Comparison of ENCODE assay signal across 24 cellular contexts in genomic region chr19:4682417-4683200, GRCh38.
"Had no signal": no experiment of that assay in that cellular context is flagged by ENCODE, and none has a peak within 500 bp of the region (broad histone marks: within the 10 kb centered on the region; RNA-seq: fewer than 3 reads in every experiment).

No MANE protein-coding gene starts in this region.

- H3K27me3 ChIP-seq: colonic mucosa, hepatocyte, neutrophil, spleen, suprapubic skin, thyroid gland, upper lobe of left lung, vagina had no signal

- FAIRE-seq: endothelial cell of umbilical vein had no signal

- H3K79me2 ChIP-seq: hepatocyte had no signal

- H3K4me2 ChIP-seq: hepatocyte had no signal

- H3K27ac Mint-ChIP-seq: endodermal cell; naive thymus-derived CD4-positive, alpha-beta T cell; nephron progenitor cell had no signal

- ATAC-seq: left colon; naive thymus-derived CD4-positive, alpha-beta T cell; sciatic nerve had no signal

- H3K9me3 Mint-ChIP-seq: endodermal cell, nephron progenitor cell had no signal

- H3K27ac ChIP-seq: colonic mucosa, hepatocyte, neutrophil, spleen, suprapubic skin, thyroid gland, upper lobe of left lung, vagina had no signal

- H3K4me3 Mint-ChIP-seq: endodermal cell; naive thymus-derived CD4-positive, alpha-beta T cell; nephron progenitor cell had no signal

- DNase-seq: colonic mucosa; dermis blood vessel endothelial cell; endodermal cell; erythroblast; foreskin melanocyte; head of caudate nucleus; left colon; mesendoderm; naive thymus-derived CD4-positive, alpha-beta T cell; nephron progenitor cell; posterior cingulate gyrus; spleen; stimulated activated CD4-positive, alpha-beta T cell treated with anti-CD3 and anti-CD28 coated beads, Interleukin-15, amount 100 ng/mL, for 24 hours; stimulated activated CD4-positive, alpha-beta T cell treated with anti-CD3 and anti-CD28 coated beads, Interleukin-1b, Interleukin-23, amount 100 ng/mL, for 48 hours; stimulated activated CD4-positive, alpha-beta T cell treated with anti-CD3 and anti-CD28 coated beads, Interleukin-4, amount 100 ng/mL, for 24 hours; stimulated activated naive CD4-positive, alpha-beta T cell; thyroid gland had no signal

- H2AFZ ChIP-seq: hepatocyte had no signal

- H3K4me1 Mint-ChIP-seq: endodermal cell had no signal

- H3K4me3 ChIP-seq: colonic mucosa, hepatocyte, spleen, suprapubic skin, thyroid gland, upper lobe of left lung, vagina had no signal

- H3K4me1 ChIP-seq: colonic mucosa, spleen, suprapubic skin, thyroid gland, upper lobe of left lung, vagina had no signal

- H3K9me3 ChIP-seq: colonic mucosa, neutrophil, spleen, suprapubic skin, thyroid gland, upper lobe of left lung, vagina had no signal

- H3K27me3 Mint-ChIP-seq: naive thymus-derived CD4-positive, alpha-beta T cell had no signal
